Comparison of ENCODE assay signal across 1 cellular context in genomic region chr10:118965096-118965495, GRCh38.
TF ChIP-seq lines count a peak whose summit lies in the region.

No MANE protein-coding gene starts in this region.

TF ChIP-seq in A549, 52 proteins besides CTCF, POLR2A, EP300 and RAD21:
- TF ChIP-seq ZNF302 (CRISPR knock-in tag; IDR thresholded peaks at IDR 0.05) (no peak), ELK1 (IDR thresholded peaks at IDR 0.05; ENCODE audit: low read depth, low read length) (no peak), ZFP36 (IDR thresholded peaks at IDR 0.05; ENCODE audit: borderline replicate concordance, partially characterized antibody) (no peak), BCL3 (IDR thresholded peaks at IDR 0.05) (no peak), CHD2 (IDR thresholded peaks at IDR 0.05; ENCODE audit: low read length, partially characterized antibody) (no peak), HES2 (IDR thresholded peaks at IDR 0.05) (no peak), EHMT2 (IDR thresholded peaks at IDR 0.05; ENCODE audit: low read depth) (no peak), HOXB5 (CRISPR knock-in tag; IDR thresholded peaks at IDR 0.05) (no peak), CBX2 (IDR thresholded peaks at IDR 0.05; ENCODE audit: borderline replicate concordance, low read depth) (no peak), SMC3 (IDR thresholded peaks at IDR 0.05) (no peak), CEBPB (IDR thresholded peaks at IDR 0.05) (no peak), GATA3 (IDR thresholded peaks at IDR 0.05; ENCODE audit: borderline replicate concordance) (no peak)
